12 cellular contexts compared by ENCODE assay signal in genomic region chr14:76456891-76457586, GRCh38.
"Had no signal": no experiment of that assay in that cellular context is flagged by ENCODE, and none has a peak within 500 bp of the region (broad histone marks: within the 10 kb centered on the region; RNA-seq: fewer than 3 reads in every experiment).

No MANE protein-coding gene starts in this region.

- ATAC-seq: Panc1, T-helper 17 cell had no signal

- H3K36me3 ChIP-seq: breast epithelium had no signal

- H3K4me1 Mint-ChIP-seq: activated naive CD4-positive, alpha-beta T cell treated with anti-CD3 and anti-CD28 coated beads, Interleukin-2, amount 50 U/mL, for 24 hours; IgD-negative memory B cell; T-helper 17 cell had no signal

- H3K27ac ChIP-seq: breast epithelium, KMS-11 had no signal

- H3K36me3 Mint-ChIP-seq: activated naive CD4-positive, alpha-beta T cell treated with anti-CD3 and anti-CD28 coated beads, Interleukin-2, amount 50 U/mL, for 24 hours; IgD-negative memory B cell had no signal

- H3K9ac ChIP-seq: KMS-11 had no signal

- H3K9me3 Mint-ChIP-seq: activated CD8-positive, alpha-beta T cell treated with anti-CD3 and anti-CD28 coated beads for 36 hours; activated naive CD4-positive, alpha-beta T cell treated with anti-CD3 and anti-CD28 coated beads, Interleukin-2, amount 50 U/mL, for 24 hours; IgD-negative memory B cell had no signal

- H3K9me3 ChIP-seq: breast epithelium had no signal

- H3K27me3 ChIP-seq: breast epithelium had no signal

- H3K4me1 ChIP-seq: breast epithelium had no signal

- DNase-seq: activated CD8-positive, alpha-beta memory T cell treated with anti-CD3 and anti-CD28 coated beads, Interleukin-2, amount 50 U/mL, for 4 hours; aorta; NCI-H446 treated with DMSO at 0.1 percent for 48 hours; Right ventricle myocardium superior; T-helper 9 cell had no signal

- H3K27ac Mint-ChIP-seq: activated CD8-positive, alpha-beta T cell treated with anti-CD3 and anti-CD28 coated beads for 36 hours; activated naive CD4-positive, alpha-beta T cell treated with anti-CD3 and anti-CD28 coated beads, Interleukin-2, amount 50 U/mL, for 24 hours; T-helper 17 cell had no signal

- H3K4me2 ChIP-seq: KMS-11 had no signal

- H3K4me3 Mint-ChIP-seq: activated CD8-positive, alpha-beta T cell treated with anti-CD3 and anti-CD28 coated beads for 36 hours; activated naive CD4-positive, alpha-beta T cell treated with anti-CD3 and anti-CD28 coated beads, Interleukin-2, amount 50 U/mL, for 24 hours; T-helper 17 cell had no signal

- H3K4me3 ChIP-seq: breast epithelium had no signal
